28 cellular contexts compared by ENCODE assay signal in genomic region chr5:149593370-149593769, GRCh38.
"Had no signal": no experiment of that assay in that cellular context is flagged by ENCODE, and none has a peak within 500 bp of the region (broad histone marks: within the 10 kb centered on the region; RNA-seq: fewer than 3 reads in every experiment).

No MANE protein-coding gene starts in this region.

- H3K27me3 ChIP-seq: colonic mucosa, esophagus squamous epithelium, gastrocnemius medialis, heart right ventricle, left lung had no signal

- H3K4me3 ChIP-seq: colonic mucosa, esophagus squamous epithelium, gastrocnemius medialis, heart right ventricle, left lung, lower lobe of right lung, mucosa of descending colon had no signal

- H3K27ac Mint-ChIP-seq: dendritic cell treated with granulocyte-macrophage colony-stimulating factor and Interleukin-4, amounts not matched to agents 40 ng/mL and 50 ng/mL, for 4 days; effector memory CD8-positive, alpha-beta T cell; endodermal cell; mesothelial cell of epicardium; naive B cell had no signal

- H3K27ac ChIP-seq: colonic mucosa, epithelial cell of prostate, gastrocnemius medialis, left lung, lower lobe of right lung had no signal

- FAIRE-seq: endometrium, islet of Langerhans, keratinocyte had no signal

- ATAC-seq: effector memory CD8-positive, alpha-beta T cell; esophagus mucosa; gastrocnemius medialis; heart right ventricle; left cardiac atrium; left lung; left ventricle myocardium superior; lower lobe of right lung; mucosa of descending colon had no signal

- H3K36me3 ChIP-seq: colonic mucosa, gastrocnemius medialis, heart right ventricle, left lung, lower lobe of right lung had no signal

- H3K9me3 ChIP-seq: colonic mucosa, esophagus squamous epithelium, gastrocnemius medialis, left lung, lower lobe of right lung, mucosa of descending colon had no signal

- H3K36me3 Mint-ChIP-seq: mesothelial cell of epicardium, naive B cell had no signal

- H3K4me1 ChIP-seq: colonic mucosa, left lung, lower lobe of right lung had no signal

- H3K4me3 Mint-ChIP-seq: dendritic cell treated with granulocyte-macrophage colony-stimulating factor and Interleukin-4, amounts not matched to agents 40 ng/mL and 50 ng/mL, for 4 days; effector memory CD8-positive, alpha-beta T cell; endodermal cell; mesothelial cell of epicardium; naive B cell had no signal

- DNase-seq: colonic mucosa; cortex of kidney; effector CD8-positive, alpha-beta T cell; effector memory CD8-positive, alpha-beta T cell; erythroblast; esophagus squamous epithelium; foreskin fibroblast; foreskin melanocyte; gastrocnemius medialis; glutamatergic neuron; head of caudate nucleus; heart right ventricle; hippocampal formation; left cardiac atrium; left lung; left ventricle myocardium superior; lower lobe of right lung; mesenchymal stem cell; mucosa of descending colon; naive B cell had no signal

- H3K9me3 Mint-ChIP-seq: effector memory CD8-positive, alpha-beta T cell; endodermal cell; mesothelial cell of epicardium had no signal
